In genomic region chr19:3340340-3340739, GRCh38 we compare ENCODE assay signal across 17 cellular contexts.
"Had no signal": no experiment of that assay in that cellular context is flagged by ENCODE, and none has a peak within 500 bp of the region (broad histone marks: within the 10 kb centered on the region; RNA-seq: fewer than 3 reads in every experiment).

No MANE protein-coding gene starts in this region.

- ATAC-seq: body of pancreas; stimulated activated naive B cell treated with anti-CD40 and anti-IgM and Interleukin-4, amounts not matched to agents 10 μg/mL and 1 μg/mL and 100 μg/mL, for 72 hours had no signal

- DNase-seq: activated CD4-positive, alpha-beta T cell treated with anti-CD3 and anti-CD28 coated beads, Interleukin-2, amount 50 U/mL, for 48 hours; activated naive CD8-positive, alpha-beta T cell treated with anti-CD3 and anti-CD28 coated beads, Interleukin-2, amount 10 ng/mL, durations not matched to agents 7 days and 5 days; activated T-cell treated with anti-CD3 and anti-CD28 coated beads for 4 hours; amygdala; body of pancreas; caudate nucleus; erythroblast; immature natural killer cell; kidney glomerular epithelial cell; left ventricle myocardium inferior; nucleus accumbens; stimulated activated naive B cell treated with anti-CD40 and anti-IgM and Interleukin-4, amounts not matched to agents 10 μg/mL and 1 μg/mL and 100 μg/mL, for 72 hours; T-helper 2 cell; trophoblast cell had no signal

- H3K9me3 Mint-ChIP-seq: activated naive CD8-positive, alpha-beta T cell treated with anti-CD3 and anti-CD28 coated beads, Interleukin-2, amount 10 ng/mL, durations not matched to agents 7 days and 5 days; immature natural killer cell; nephron; stimulated activated naive B cell treated with anti-CD40 and anti-IgM and Interleukin-4, amounts not matched to agents 10 μg/mL and 1 μg/mL and 100 μg/mL, for 72 hours had no signal

- H3K9me3 ChIP-seq: body of pancreas, left ventricle myocardium inferior had no signal

- H3K27ac ChIP-seq: coronary artery, left ventricle myocardium inferior, WERI-Rb-1 had no signal

- H3K4me3 Mint-ChIP-seq: activated naive CD8-positive, alpha-beta T cell treated with anti-CD3 and anti-CD28 coated beads, Interleukin-2, amount 10 ng/mL, durations not matched to agents 7 days and 5 days; immature natural killer cell; nephron; stimulated activated naive B cell treated with anti-CD40 and anti-IgM and Interleukin-4, amounts not matched to agents 10 μg/mL and 1 μg/mL and 100 μg/mL, for 72 hours had no signal

- H3K27me3 Mint-ChIP-seq: activated naive CD8-positive, alpha-beta T cell treated with anti-CD3 and anti-CD28 coated beads, Interleukin-2, amount 10 ng/mL, durations not matched to agents 7 days and 5 days had no signal

- H3K36me3 Mint-ChIP-seq: activated naive CD8-positive, alpha-beta T cell treated with anti-CD3 and anti-CD28 coated beads, Interleukin-2, amount 10 ng/mL, durations not matched to agents 7 days and 5 days; immature natural killer cell; stimulated activated naive B cell treated with anti-CD40 and anti-IgM and Interleukin-4, amounts not matched to agents 10 μg/mL and 1 μg/mL and 100 μg/mL, for 72 hours had no signal

- H3K27me3 ChIP-seq: body of pancreas had no signal

- H3K36me3 ChIP-seq: left ventricle myocardium inferior, WERI-Rb-1 had no signal

- H3K27ac Mint-ChIP-seq: activated naive CD8-positive, alpha-beta T cell treated with anti-CD3 and anti-CD28 coated beads, Interleukin-2, amount 10 ng/mL, durations not matched to agents 7 days and 5 days; nephron; stimulated activated naive B cell treated with anti-CD40 and anti-IgM and Interleukin-4, amounts not matched to agents 10 μg/mL and 1 μg/mL and 100 μg/mL, for 72 hours had no signal

- H3K4me3 ChIP-seq: body of pancreas, coronary artery, left ventricle myocardium inferior had no signal
